Comparison of ENCODE assay signal across 1 cellular context in genomic region chr19:33373701-33374405, GRCh38.
TF ChIP-seq lines count a peak whose summit lies in the region.

TSS of gene CEBPG (plus strand) at chr19:33373709. CDS start at chr19:33379240, 5,531 bp downstream.

TF ChIP-seq in HepG2, 621 proteins besides CTCF, POLR2A, EP300 and RAD21 (continued from another document and continues in another):
- TF ChIP-seq, protein P1, sequence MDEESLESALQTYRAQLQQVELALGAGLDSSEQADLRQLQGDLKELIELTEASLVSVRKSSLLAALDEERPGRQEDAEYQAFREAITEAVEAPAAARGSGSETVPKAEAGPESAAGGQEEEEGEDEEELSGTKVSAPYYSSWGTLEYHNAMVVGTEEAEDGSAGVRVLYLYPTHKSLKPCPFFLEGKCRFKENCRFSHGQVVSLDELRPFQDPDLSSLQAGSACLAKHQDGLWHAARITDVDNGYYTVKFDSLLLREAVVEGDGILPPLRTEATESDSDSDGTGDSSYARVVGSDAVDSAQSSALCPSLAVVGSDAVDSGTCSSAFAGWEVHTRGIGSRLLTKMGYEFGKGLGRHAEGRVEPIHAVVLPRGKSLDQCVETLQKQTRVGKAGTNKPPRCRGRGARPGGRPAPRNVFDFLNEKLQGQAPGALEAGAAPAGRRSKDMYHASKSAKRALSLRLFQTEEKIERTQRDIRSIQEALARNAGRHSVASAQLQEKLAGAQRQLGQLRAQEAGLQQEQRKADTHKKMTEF (CRISPR knock-in tag; IDR thresholded peaks at IDR 0.05): no peak; the same call in 1 of the 2 replicates
- TF ChIP-seq POLR2AphosphoS5 (IDR thresholded peaks at IDR 0.05; ENCODE audit: low read depth, low read length) (peak; percentile 64), ZNF773 (CRISPR knock-in tag; IDR thresholded peaks at IDR 0.05; ENCODE audit: borderline replicate concordance) (peak; percentile 69; the same call in 1 of the 2 replicates), RBFOX2 (IDR thresholded peaks at IDR 0.05; ENCODE audit: low read depth, low read length) (peak; percentile 92), MED1 (CRISPR knock-in tag; IDR thresholded peaks at IDR 0.05) (no peak), ZNF777 (CRISPR knock-in tag; IDR thresholded peaks at IDR 0.05) (peak; percentile 45; the same call in 1 of the 2 replicates), HOXA7 (CRISPR knock-in tag; IDR thresholded peaks at IDR 0.05) (no peak), REST (IDR thresholded peaks at IDR 0.05; ENCODE audit: borderline replicate concordance in 1 of 2, low read depth in 1 of 2, low read length in 2 of 2) (0 out of 4 replicates have a peak, but pooled peaks of 1 of the 2 experiments have one; percentile 9), MED13 (CRISPR knock-in tag; IDR thresholded peaks at IDR 0.05) (0 out of 2 replicates have a peak, but pooled peaks have one; percentile 21), YEATS4 (CRISPR knock-in tag; IDR thresholded peaks at IDR 0.05; ENCODE audit: borderline replicate concordance) (peak; percentile 93), ZNF709 (CRISPR knock-in tag; IDR thresholded peaks at IDR 0.05) (no peak), SIN3B (IDR thresholded peaks at IDR 0.05; ENCODE audit: low read length) (no peak), TEF (CRISPR knock-in tag; IDR thresholded peaks at IDR 0.05) (peak; percentile 77; the same call in 1 of the 2 replicates), MATR3 (CRISPR knock-in tag; IDR thresholded peaks at IDR 0.05) (no peak), ZNF234 (CRISPR knock-in tag; conservative IDR thresholded peaks at IDR 0.05) (peak; percentile 50; the same call in 1 of the 2 replicates), HOXD1 (CRISPR knock-in tag; IDR thresholded peaks at IDR 0.05) (0 out of 2 replicates have a peak, but pooled peaks have one; percentile 29), PHF8 (CRISPR knock-in tag; IDR thresholded peaks at IDR 0.05) (peak; percentile 82), ZNF329 (CRISPR knock-in tag; IDR thresholded peaks at IDR 0.05; ENCODE audit: low read depth) (peak; percentile 19; the same call in 1 of the 2 replicates), GABPB1 (CRISPR knock-in tag; IDR thresholded peaks at IDR 0.05) (peak; percentile 56; the same call in 1 of the 2 replicates), ZFP1 (CRISPR knock-in tag; IDR thresholded peaks at IDR 0.05) (no peak), ZNF205 (CRISPR knock-in tag; IDR thresholded peaks at IDR 0.05) (no peak), ZNF143 (CRISPR knock-in tag; IDR thresholded peaks at IDR 0.05) (peak; percentile 29; the same call in 1 of the 2 replicates), RBM22 (optimal IDR thresholded peaks at IDR 0.05; ENCODE audit: low read length) (no peak), ZSCAN21 (CRISPR knock-in tag; IDR thresholded peaks at IDR 0.05; ENCODE audit: borderline replicate concordance) (peak; percentile 70; the same call in 1 of the 2 replicates), MEF2D (CRISPR knock-in tag; IDR thresholded peaks at IDR 0.05) (no peak), ZNF549 (CRISPR knock-in tag; IDR thresholded peaks at IDR 0.05) (no peak), TAF15 (IDR thresholded peaks at IDR 0.05; ENCODE audit: low read depth, low read length, poor library complexity, severe bottlenecking) (peak; percentile 44), GPN1 (CRISPR knock-in tag; IDR thresholded peaks at IDR 0.05; ENCODE audit: borderline replicate concordance) (no peak), ZNF616 (CRISPR knock-in tag; IDR thresholded peaks at IDR 0.05; ENCODE audit: low read depth) (peak; percentile 65; the same call in 1 of the 2 replicates), NR2C2 (CRISPR knock-in tag; IDR thresholded peaks at IDR 0.05; ENCODE audit: borderline replicate concordance) (peak; percentile 36; the same call in 1 of the 2 replicates), HOXA5 (CRISPR knock-in tag; IDR thresholded peaks at IDR 0.05) (0 out of 2 replicates have a peak, but pooled peaks have one; percentile 41), IRF1 (CRISPR knock-in tag; IDR thresholded peaks at IDR 0.05; ENCODE audit: low read depth) (no peak), SAFB2 (CRISPR knock-in tag; IDR thresholded peaks at IDR 0.05; ENCODE audit: borderline replicate concordance, low read depth) (peak; percentile 43; the same call in 1 of the 2 replicates), PRPF4 (IDR thresholded peaks at IDR 0.05; ENCODE audit: low read depth, low read length, poor library complexity, severe bottlenecking) (no peak), CBX1 (IDR thresholded peaks at IDR 0.05; ENCODE audit: low read depth) (no peak), CREB3 (CRISPR knock-in tag; IDR thresholded peaks at IDR 0.05) (peak; percentile 77; the same call in 1 of the 2 replicates)
- TF ChIP-seq, protein P2, sequence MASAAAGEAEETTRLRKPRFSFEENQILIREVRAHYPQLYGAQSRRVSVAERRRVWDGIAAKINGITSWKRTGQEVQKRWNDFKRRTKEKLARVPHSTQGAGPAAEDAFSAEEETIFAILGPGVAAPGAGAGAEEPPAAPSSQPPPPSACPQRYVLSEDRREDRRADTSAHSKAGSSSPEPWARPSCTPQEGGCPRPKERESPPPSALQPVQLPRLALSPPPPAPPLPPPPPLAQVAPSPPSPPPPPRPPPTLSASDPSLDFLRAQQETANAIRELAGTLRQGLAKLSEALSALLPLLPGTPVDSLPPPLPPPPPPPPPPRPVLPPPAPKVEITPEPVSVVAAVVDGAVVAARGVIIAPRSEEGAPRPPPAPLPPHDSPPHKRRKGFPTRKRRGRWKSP (CRISPR knock-in tag; IDR thresholded peaks at IDR 0.05): no peak
- TF ChIP-seq, protein P3, sequence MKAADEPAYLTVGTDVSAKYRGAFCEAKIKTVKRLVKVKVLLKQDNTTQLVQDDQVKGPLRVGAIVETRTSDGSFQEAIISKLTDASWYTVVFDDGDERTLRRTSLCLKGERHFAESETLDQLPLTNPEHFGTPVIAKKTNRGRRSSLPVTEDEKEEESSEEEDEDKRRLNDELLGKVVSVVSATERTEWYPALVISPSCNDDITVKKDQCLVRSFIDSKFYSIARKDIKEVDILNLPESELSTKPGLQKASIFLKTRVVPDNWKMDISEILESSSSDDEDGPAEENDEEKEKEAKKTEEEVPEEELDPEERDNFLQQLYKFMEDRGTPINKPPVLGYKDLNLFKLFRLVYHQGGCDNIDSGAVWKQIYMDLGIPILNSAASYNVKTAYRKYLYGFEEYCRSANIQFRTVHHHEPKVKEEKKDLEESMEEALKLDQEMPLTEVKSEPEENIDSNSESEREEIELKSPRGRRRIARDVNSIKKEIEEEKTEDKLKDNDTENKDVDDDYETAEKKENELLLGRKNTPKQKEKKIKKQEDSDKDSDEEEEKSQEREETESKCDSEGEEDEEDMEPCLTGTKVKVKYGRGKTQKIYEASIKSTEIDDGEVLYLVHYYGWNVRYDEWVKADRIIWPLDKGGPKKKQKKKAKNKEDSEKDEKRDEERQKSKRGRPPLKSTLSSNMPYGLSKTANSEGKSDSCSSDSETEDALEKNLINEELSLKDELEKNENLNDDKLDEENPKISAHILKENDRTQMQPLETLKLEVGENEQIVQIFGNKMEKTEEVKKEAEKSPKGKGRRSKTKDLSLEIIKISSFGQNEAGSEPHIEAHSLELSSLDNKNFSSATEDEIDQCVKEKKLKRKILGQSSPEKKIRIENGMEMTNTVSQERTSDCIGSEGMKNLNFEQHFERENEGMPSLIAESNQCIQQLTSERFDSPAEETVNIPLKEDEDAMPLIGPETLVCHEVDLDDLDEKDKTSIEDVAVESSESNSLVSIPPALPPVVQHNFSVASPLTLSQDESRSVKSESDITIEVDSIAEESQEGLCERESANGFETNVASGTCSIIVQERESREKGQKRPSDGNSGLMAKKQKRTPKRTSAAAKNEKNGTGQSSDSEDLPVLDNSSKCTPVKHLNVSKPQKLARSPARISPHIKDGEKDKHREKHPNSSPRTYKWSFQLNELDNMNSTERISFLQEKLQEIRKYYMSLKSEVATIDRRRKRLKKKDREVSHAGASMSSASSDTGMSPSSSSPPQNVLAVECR (CRISPR knock-in tag; IDR thresholded peaks at IDR 0.05; ENCODE audit: borderline replicate concordance): peak; percentile 40; the same call in 1 of the 2 replicates
- TF ChIP-seq, protein P4, sequence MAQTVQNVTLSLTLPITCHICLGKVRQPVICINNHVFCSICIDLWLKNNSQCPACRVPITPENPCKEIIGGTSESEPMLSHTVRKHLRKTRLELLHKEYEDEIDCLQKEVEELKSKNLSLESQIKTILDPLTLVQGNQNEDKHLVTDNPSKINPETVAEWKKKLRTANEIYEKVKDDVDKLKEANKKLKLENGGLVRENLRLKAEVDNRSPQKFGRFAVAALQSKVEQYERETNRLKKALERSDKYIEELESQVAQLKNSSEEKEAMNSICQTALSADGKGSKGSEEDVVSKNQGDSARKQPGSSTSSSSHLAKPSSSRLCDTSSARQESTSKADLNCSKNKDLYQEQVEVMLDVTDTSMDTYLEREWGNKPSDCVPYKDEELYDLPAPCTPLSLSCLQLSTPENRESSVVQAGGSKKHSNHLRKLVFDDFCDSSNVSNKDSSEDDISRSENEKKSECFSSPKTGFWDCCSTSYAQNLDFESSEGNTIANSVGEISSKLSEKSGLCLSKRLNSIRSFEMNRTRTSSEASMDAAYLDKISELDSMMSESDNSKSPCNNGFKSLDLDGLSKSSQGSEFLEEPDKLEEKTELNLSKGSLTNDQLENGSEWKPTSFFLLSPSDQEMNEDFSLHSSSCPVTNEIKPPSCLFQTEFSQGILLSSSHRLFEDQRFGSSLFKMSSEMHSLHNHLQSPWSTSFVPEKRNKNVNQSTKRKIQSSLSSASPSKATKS (CRISPR knock-in tag; IDR thresholded peaks at IDR 0.05): no peak
- TF ChIP-seq, protein P5, sequence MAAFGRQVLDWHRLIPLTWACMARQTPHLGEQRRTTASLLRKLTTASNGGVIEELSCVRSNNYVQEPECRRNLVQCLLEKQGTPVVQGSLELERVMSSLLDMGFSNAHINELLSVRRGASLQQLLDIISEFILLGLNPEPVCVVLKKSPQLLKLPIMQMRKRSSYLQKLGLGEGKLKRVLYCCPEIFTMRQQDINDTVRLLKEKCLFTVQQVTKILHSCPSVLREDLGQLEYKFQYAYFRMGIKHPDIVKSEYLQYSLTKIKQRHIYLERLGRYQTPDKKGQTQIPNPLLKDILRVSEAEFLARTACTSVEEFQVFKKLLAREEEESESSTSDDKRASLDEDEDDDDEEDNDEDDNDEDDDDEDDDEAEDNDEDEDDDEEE (CRISPR knock-in tag; IDR thresholded peaks at IDR 0.05): peak; percentile 54; the same call in 1 of the 2 replicates
- TF ChIP-seq, protein P6, sequence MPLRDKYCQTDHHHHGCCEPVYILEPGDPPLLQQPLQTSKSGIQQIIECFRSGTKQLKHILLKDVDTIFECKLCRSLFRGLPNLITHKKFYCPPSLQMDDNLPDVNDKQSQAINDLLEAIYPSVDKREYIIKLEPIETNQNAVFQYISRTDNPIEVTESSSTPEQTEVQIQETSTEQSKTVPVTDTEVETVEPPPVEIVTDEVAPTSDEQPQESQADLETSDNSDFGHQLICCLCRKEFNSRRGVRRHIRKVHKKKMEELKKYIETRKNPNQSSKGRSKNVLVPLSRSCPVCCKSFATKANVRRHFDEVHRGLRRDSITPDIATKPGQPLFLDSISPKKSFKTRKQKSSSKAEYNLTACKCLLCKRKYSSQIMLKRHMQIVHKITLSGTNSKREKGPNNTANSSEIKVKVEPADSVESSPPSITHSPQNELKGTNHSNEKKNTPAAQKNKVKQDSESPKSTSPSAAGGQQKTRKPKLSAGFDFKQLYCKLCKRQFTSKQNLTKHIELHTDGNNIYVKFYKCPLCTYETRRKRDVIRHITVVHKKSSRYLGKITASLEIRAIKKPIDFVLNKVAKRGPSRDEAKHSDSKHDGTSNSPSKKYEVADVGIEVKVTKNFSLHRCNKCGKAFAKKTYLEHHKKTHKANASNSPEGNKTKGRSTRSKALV (CRISPR knock-in tag; IDR thresholded peaks at IDR 0.05): 0 out of 2 replicates have a peak, but pooled peaks have one; percentile 8
